In the genomic region with DNA sequence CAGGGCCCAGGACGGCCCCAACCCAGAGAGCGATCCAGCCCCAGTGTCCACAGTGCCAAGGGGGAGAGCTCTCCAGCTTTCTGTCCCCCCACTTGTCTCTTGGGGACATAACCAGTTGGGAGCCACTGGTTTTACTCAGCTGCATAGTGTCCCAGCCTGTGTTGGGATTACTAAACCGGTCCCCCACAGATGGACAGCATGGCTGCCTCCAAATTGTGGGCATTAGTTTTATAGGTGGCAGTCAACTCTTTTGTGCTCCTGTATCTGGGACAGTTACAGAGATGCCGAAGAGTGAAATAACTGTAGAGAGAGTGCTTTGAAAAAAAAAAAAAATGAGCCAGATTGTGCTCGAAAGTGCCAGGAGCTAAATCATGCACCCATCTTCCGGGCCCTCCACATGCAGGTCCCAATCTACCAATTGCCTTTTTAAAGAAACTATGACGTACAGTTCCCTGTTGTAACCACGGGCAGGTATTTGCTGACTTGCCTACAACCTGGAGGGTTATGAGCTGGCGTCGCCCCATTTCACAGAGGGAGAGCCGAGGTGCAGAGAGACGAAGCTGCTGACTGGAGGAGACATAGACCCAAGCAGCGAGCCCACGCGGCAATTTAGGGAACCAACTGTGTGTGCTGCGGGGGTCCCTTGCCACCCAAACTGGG, we compare ENCODE assay signal across 18 cellular contexts. TPM values are rescaled to one million over a fixed set of nuclear protein-coding genes. Genes with fewer than 3 reads are reported as not detected.
A peak's percentile ranks its signal among the peaks of the same experiment; 100 is the strongest.
DNase-seq lines count a peak whose midpoint lies in the region; ATAC-seq and TF ChIP-seq lines count a peak whose summit lies in the region.
"Had no signal": no experiment of that assay in that cellular context is flagged by ENCODE, and none has a peak within 500 bp of the region (broad histone marks: within the 10 kb centered on the region; RNA-seq: fewer than 3 reads in every experiment).

No MANE protein-coding gene starts in this region.

- H4K5ac ChIP-seq in IMR-90 (ENCODE audit: low read depth, low read length) = no peak overlapping the region

- no peak for TF ChIP-seq CTCF in A673 (conservative IDR thresholded peaks at IDR 0.05; ENCODE audit: low read depth, low read length)
- no peak for TF ChIP-seq CTCF in IMR-90 (conservative IDR thresholded peaks at IDR 0.05; ENCODE audit: low read depth, low read length)
- no peak for TF ChIP-seq CTCF in sigmoid colon (IDR thresholded peaks at IDR 0.05)
- TF ChIP-seq CTCF in OCI-LY7 (conservative IDR thresholded peaks at IDR 0.05; ENCODE audit: low read length) = no peak

- POLR2A ChIA-PET in A673 (lab: Charles Lee; ENCODE audit: low non-redundant PET) = no interaction called here
- POLR2A ChIA-PET in IMR-90 (lab: Charles Lee; ENCODE audit: unreplicated experiment) = interaction anchor here (0.7 kb wide), 1 partner anchor 28 kb away, joined by 6 read pairs; no protein-coding TSS in a partner anchor
- POLR2A ChIA-PET in OCI-LY7 (lab: Charles Lee) = no interaction called here

- CTCF ChIA-PET in A673 (lab: Charles Lee) = no interaction called here
- CTCF ChIA-PET in IMR-90 (lab: Yijun Ruan, JAX) = no interaction called here
- CTCF ChIA-PET in OCI-LY7 (lab: Charles Lee; ENCODE audit: unreplicated experiment) = no interaction called here

- TF ChIP-seq EP300 in sigmoid colon (IDR thresholded peaks at IDR 0.05) = peak in 1 of 4 donors; percentile 49

- H2BK20ac ChIP-seq in IMR-90 (ENCODE audit: low read depth, low read length) = no peak overlapping the region

- peak overlapping the region; percentile 26 for H2AK9ac ChIP-seq in IMR-90 (replicated peaks; ENCODE audit: low read depth, low read length, poor library complexity)

- no peaks in the 10 kb centered on the region for H3K9me3 ChIP-seq in A673 (ENCODE audit: low read depth, low read length, poor library complexity, severe bottlenecking)
- no peaks in the 10 kb centered on the region for H3K9me3 ChIP-seq in IMR-90 (ENCODE audit: control insufficient read depth, insufficient read depth, low read length)
- no peaks in the 10 kb centered on the region for H3K9me3 ChIP-seq in esophagus (ENCODE audit: control insufficient read depth in 2 of 2, insufficient read depth in 1 of 2, low read depth in 1 of 2, low read length in 1 of 2)
- no peaks in the 10 kb centered on the region for H3K9me3 ChIP-seq in sigmoid colon
- no peaks in the 10 kb centered on the region for H3K9me3 ChIP-seq in OCI-LY7 (ENCODE audit: low read length)
- H3K9me3 ChIP-seq: SK-N-SH had no signal

- H3K27me3 ChIP-seq in A673 (replicated peaks; ENCODE audit: insufficient read depth, low read depth, low read length, poor library complexity) (no peaks in the 10 kb centered on the region), IMR-90 (ENCODE audit: control insufficient read depth, insufficient read depth, low read length) (no peaks in the 10 kb centered on the region), esophagus (ENCODE audit: control insufficient read depth in 1 of 2, insufficient read depth in 2 of 2, low read length in 2 of 2) (no peaks in the 10 kb centered on the region), sigmoid colon (no peaks in the 10 kb centered on the region)

- H3K4me3 ChIP-seq in A673 (ENCODE audit: low read depth, low read length, poor library complexity, severe bottlenecking) (no peak overlapping the region), IMR-90 (ENCODE audit: insufficient read depth, low read depth, low read length) (no peak overlapping the region), esophagus (ENCODE audit: low read depth in 1 of 2, low read length in 2 of 2) (no peak overlapping the region), sigmoid colon (no peak overlapping the region), OCI-LY7 (ENCODE audit: low read depth, low read length, poor library complexity, severe bottlenecking) (no peak overlapping the region)
- H3K4me3 ChIP-seq: lung had no signal

- TF ChIP-seq POLR2A in IMR-90 (IDR thresholded peaks at IDR 0.05; ENCODE audit: low read depth, low read length) = no peak
- no peak for TF ChIP-seq POLR2A in sigmoid colon (IDR thresholded peaks at IDR 0.05)

- no peak overlapping the region for H3K14ac ChIP-seq in IMR-90 (replicated peaks; ENCODE audit: low read depth, low read length)

- no peak overlapping the region for H4K91ac ChIP-seq in IMR-90 (ENCODE audit: insufficient read depth, low read depth, low read length)

- no peak overlapping the region for H4K8ac ChIP-seq in IMR-90 (ENCODE audit: low read depth in 2 of 2, low read length in 2 of 2)

- no peak for ATAC-seq in IMR-90 (ENCODE audit: low read depth)
- ATAC-seq in HG02970 (IDR thresholded peaks at IDR 0.05; ENCODE audit: low FRiP score, unreplicated experiment) = no peak
- no peak for ATAC-seq in HG02885 (IDR thresholded peaks at IDR 0.05; ENCODE audit: poor library complexity, unreplicated experiment)
- ATAC-seq: effector memory CD8-positive, alpha-beta T cell; sciatic nerve had no signal

- H4K20me1 ChIP-seq in IMR-90 (ENCODE audit: insufficient read depth, low read length) (peaks cover 52% of the 10 kb centered on the region), OCI-LY7 (ENCODE audit: insufficient read depth, low read length) (no peaks in the 10 kb centered on the region)

- H2BK5ac ChIP-seq in IMR-90 (ENCODE audit: low read depth, low read length, poor library complexity, severe bottlenecking) = no peak overlapping the region

- H3K27ac ChIP-seq in A673 (ENCODE audit: low read depth, low read length, poor library complexity, severe bottlenecking) (peak overlapping the region; percentile 40), IMR-90 (ENCODE audit: insufficient read depth, low read length) (no peak overlapping the region), esophagus (ENCODE audit: low read depth in 2 of 2, low read length in 1 of 2) (peak overlapping the region; percentile 56), sigmoid colon (peak overlapping the region; percentile 98 to 100 (median 100)), OCI-LY7 (ENCODE audit: low read depth, low read length, poor library complexity, severe bottlenecking) (no peak overlapping the region)

- intact Hi-C loops in A673 (cut with micrococcal nuclease; ENCODE audit: unreplicated experiment) = no loop called here
- intact Hi-C loops in IMR-90 (cut with micrococcal nuclease) = no loop called here
- intact Hi-C loops in sigmoid colon (cut with DNase I) = no loop called here
- intact Hi-C loops in OCI-LY7 (cut with micrococcal nuclease; ENCODE audit: unreplicated experiment) = no loop called here

- no peak overlapping the region for H3K4me2 ChIP-seq in IMR-90 (ENCODE audit: low read depth, low read length)
- H3K4me2 ChIP-seq in OCI-LY7 (ENCODE audit: low read length) = no peak overlapping the region
- H3K4me2 ChIP-seq: SK-N-SH had no signal

- H2BK120ac ChIP-seq in IMR-90 (ENCODE audit: low read depth, low read length) = no peak overlapping the region

- peaks cover 6% of the 10 kb centered on the region; the same call in 1 of the 2 replicates for H3K9me1 ChIP-seq in IMR-90 (ENCODE audit: insufficient read depth, low read length)

- no peak overlapping the region for H2BK15ac ChIP-seq in IMR-90 (ENCODE audit: low read depth, low read length)

- H3K36me3 ChIP-seq in A673 (ENCODE audit: insufficient read depth, low read length, poor library complexity, severe bottlenecking) (no peaks in the 10 kb centered on the region), IMR-90 (ENCODE audit: control insufficient read depth, insufficient read depth, low read length) (no peaks in the 10 kb centered on the region), esophagus (ENCODE audit: control insufficient read depth in 2 of 2, insufficient read depth in 2 of 2, low read length in 1 of 2) (no peaks in the 10 kb centered on the region), sigmoid colon (no peaks in the 10 kb centered on the region), OCI-LY7 (ENCODE audit: insufficient read depth, low read length) (no peaks in the 10 kb centered on the region)

- no peak overlapping the region; the same call in 1 of the 2 replicates for H3K4ac ChIP-seq in IMR-90 (ENCODE audit: low read depth, low read length)

- peaks cover 14 to 63% of the 10 kb centered on the region in 2 experiments; a peak in 3 of 4 replicates for H3K79me1 ChIP-seq in IMR-90 (ENCODE audit: low read depth in 1 of 2, low read length in 2 of 2)

- no peak overlapping the region for H3K56ac ChIP-seq in IMR-90 (ENCODE audit: extremely low read depth, insufficient read depth, low read length)

- H2AFZ ChIP-seq in IMR-90 (replicated peaks; ENCODE audit: low read length, poor library complexity) (no peak overlapping the region), OCI-LY7 (ENCODE audit: low read length) (no peak overlapping the region)

- 80% methylated on average over 8 of the region's 16 CpGs; no CpG with 5 or more reads in 1 of the 2 experiments for WGBS in IMR-90 (ENCODE audit: extremely low coverage in 2 of 2, insufficient read length in 1 of 2), 2 experiments
- 60% methylated on average over 16 of the region's 16 CpGs for WGBS in esophagus, 2 donors
- whole genome bisulfite sequencing in sigmoid colon, 2 donors = 71 to 76% methylated on average over 16 of the region's 16 CpGs

- in situ Hi-C loops in IMR-90 (cut with MboI; ENCODE audit: low sequenced_read_pairs) = no loop called here

- peaks cover 39% of the 10 kb centered on the region for H3K4me1 ChIP-seq in A673 (ENCODE audit: insufficient read depth, low read length, poor library complexity, severe bottlenecking)
- peaks cover 20% of the 10 kb centered on the region for H3K4me1 ChIP-seq in IMR-90 (ENCODE audit: control insufficient read depth, insufficient read depth, low read length)
- H3K4me1 ChIP-seq in esophagus (ENCODE audit: control insufficient read depth in 2 of 2, insufficient read depth in 2 of 2, low read length in 1 of 2) = peaks cover 3 to 23% of the 10 kb centered on the region in 2 donors
- peaks cover 0 to 59% (median 53%) of the 10 kb centered on the region in 4 donors for H3K4me1 ChIP-seq in sigmoid colon
- peaks cover 10% of the 10 kb centered on the region for H3K4me1 ChIP-seq in OCI-LY7 (ENCODE audit: insufficient read depth, low read length, poor library complexity, severe bottlenecking)

- dilution Hi-C loops in IMR-90 (cut with HindIII; ENCODE audit: low sequenced_read_pairs, unreplicated experiment) = no loop called here

- BruUV-seq in A673 (replicated peaks; lab: Mats Ljungman, UMichigan) (no TSS peak), IMR-90 (replicated peaks; lab: Mats Ljungman, UMichigan) (no TSS peak), OCI-LY7 (replicated peaks; lab: Mats Ljungman, UMichigan) (no TSS peak)

- H3K79me2 ChIP-seq in OCI-LY7 (ENCODE audit: insufficient read depth, low read depth, low read length) = no peaks in the 10 kb centered on the region

- DNase-seq in A673 (ENCODE audit: low spot score) (no peak), IMR-90 (no peak), sigmoid colon (no peak), NCI-H146 treated with DMSO at 0.1 percent for 48 hours (lab: John Stamatoyannopoulos, UW; ENCODE audit: unreplicated experiment) (no peak), OCI-LY7 (ENCODE audit: low spot score) (no peak)
- DNase-seq: activated CD4-positive, alpha-beta T cell treated with anti-CD3 and anti-CD28 coated beads, Interleukin-2, amount 10 ng/mL, durations not matched to agents 24 days and 14 days; activated T-cell treated with anti-CD3 and anti-CD28 coated beads for 4 hours; Calu3; caudate nucleus; effector memory CD8-positive, alpha-beta T cell; NCI-H1930; NCI-H510A treated with DMSO at 0.1 percent for 48 hours; SK-N-SH had no signal

- no peaks in the 10 kb centered on the region for H3K9me2 ChIP-seq in OCI-LY7 (ENCODE audit: insufficient read depth, low read length)
- H3K9me2 ChIP-seq: SK-N-SH had no signal

- no peak overlapping the region for H3K18ac ChIP-seq in IMR-90 (ENCODE audit: low read depth, low read length)

- peak overlapping the region; percentile 23; the same call in 1 of the 2 replicates for H2AK5ac ChIP-seq in IMR-90 (ENCODE audit: low read depth, low read length)

- no peak for TF ChIP-seq RAD21 in IMR-90 (IDR thresholded peaks at IDR 0.05; ENCODE audit: low read length)

- H3K9ac ChIP-seq in IMR-90 (ENCODE audit: low read depth, low read length) = no peak overlapping the region
- H3K9ac ChIP-seq: SK-N-SH had no signal

- no peak overlapping the region for H3K23ac ChIP-seq in IMR-90 (ENCODE audit: low read depth, low read length)

RNA-seq across cellular contexts. Expression of a gene that starts 2.4 kb away (rescaled TPM):
- total RNA-seq in A673 (2021) (112 and 122 TPM in 2 replicates), IMR-90 (2012; rRNA removed) (21.9 and 26.9 TPM in 2 replicates), sigmoid colon (100 to 1,000 TPM in 1 of 4 donors, 10 to 100 TPM in 3; 63.2 to 114 (median 74.2) TPM), OCI-LY7 (2022) (1.5 and 1.8 TPM in 2 replicates)
- polyA plus RNA-seq in IMR-90 (2012; rRNA removed) (29.2 and 32.1 TPM in 2 replicates), esophagus (10 to 100 TPM; 15.4 to 48.1 TPM), sigmoid colon (10 to 100 TPM in 2 of 3 donors, 1 to 10 TPM in 1; 9.0 to 45.7 (median 10.2) TPM)
- 19.6 and 28.1 TPM in 2 replicates for polyA plus RNA-seq in IMR-90 (2012; cell fraction: cytosol; rRNA removed)
- 23.6 and 45.1 TPM in 2 replicates for polyA plus RNA-seq in IMR-90 (2012; cell fraction: nucleus; rRNA removed; ENCODE audit: low replicate concordance)
- total RNA-seq in OCI-LY7 (2014; rRNA removed; shearing (Covaris generic)) = 1.0 and 1.7 TPM in 2 replicates

Comparison
In these comparisons a context has a peak if more than half of its experiments do, and no peak if none do; other contexts are left out.
1. H3K27ac ChIP-seq: peak in A673 (single experiment), esophagus (2 of 2) and sigmoid colon (4 of 4); none in IMR-90 (single experiment) and OCI-LY7 (single experiment).